Comparison of ENCODE assay signal across 27 cellular contexts in the genomic region with DNA sequence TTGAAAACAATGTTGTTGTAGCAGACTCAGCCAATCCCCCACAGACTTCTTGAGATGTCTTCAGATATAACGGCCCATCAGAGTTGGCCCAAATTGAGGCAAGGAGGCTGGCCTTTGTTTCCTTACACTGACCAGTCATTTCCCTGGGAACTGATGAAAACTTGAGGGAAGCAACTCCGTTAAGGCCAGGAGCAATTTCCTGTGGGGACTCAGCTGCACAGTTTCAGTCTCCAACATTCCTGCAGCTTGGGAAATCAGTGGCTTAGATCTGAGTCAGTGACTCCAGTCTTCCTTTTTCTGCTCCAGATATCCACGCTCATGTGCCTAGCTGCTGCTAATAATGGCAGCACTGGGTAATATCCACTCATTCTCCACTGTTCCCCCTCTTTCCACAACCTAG.
"Had no signal": no experiment of that assay in that cellular context is flagged by ENCODE, and none has a peak within 500 bp of the region (broad histone marks: within the 10 kb centered on the region; RNA-seq: fewer than 3 reads in every experiment).

No MANE protein-coding gene starts in this region.

- FAIRE-seq: astrocyte, kidney had no signal

- H3K4me2 ChIP-seq: smooth muscle cell had no signal

- H3K27me3 Mint-ChIP-seq: activated CD4-positive, alpha-beta T cell treated with anti-CD3 and anti-CD28 coated beads, Interleukin-2, amount 10 ng/mL, durations not matched to agents 7 days and 5 days; naive thymus-derived CD4-positive, alpha-beta T cell had no signal

- H3K9me3 ChIP-seq: adrenal gland, breast epithelium, esophagus squamous epithelium, gastrocnemius medialis, left lung, mucosa of descending colon, ovary, right lobe of liver, stomach, testis had no signal

- H3K36me3 ChIP-seq: adrenal gland, breast epithelium, esophagus squamous epithelium, gastrocnemius medialis, left lung, ovary, right lobe of liver, stomach had no signal

- H3K27me3 ChIP-seq: adrenal gland, breast epithelium, esophagus squamous epithelium, gastrocnemius medialis, left lung, ovary, right lobe of liver, stomach, testis had no signal

- H3K4me3 Mint-ChIP-seq: activated CD4-positive, alpha-beta T cell treated with anti-CD3 and anti-CD28 coated beads, Interleukin-2, amount 10 ng/mL, durations not matched to agents 7 days and 5 days; activated naive CD4-positive, alpha-beta T cell treated with anti-CD3 and anti-CD28 coated beads, Interleukin-2, amount 10 ng/mL, durations not matched to agents 7 days and 5 days; naive thymus-derived CD4-positive, alpha-beta T cell; stimulated activated effector memory CD8-positive, alpha-beta T cell treated with anti-CD3 and anti-CD28 coated beads, Interleukin-12 subunit alpha, Interleukin-12 subunit beta, amount 100 ng/mL, for 72 hours; type B pancreatic cell had no signal

- H3K36me3 Mint-ChIP-seq: activated naive CD4-positive, alpha-beta T cell treated with anti-CD3 and anti-CD28 coated beads, Interleukin-2, amount 10 ng/mL, durations not matched to agents 7 days and 5 days; stimulated activated effector memory CD8-positive, alpha-beta T cell treated with anti-CD3 and anti-CD28 coated beads, Interleukin-12 subunit alpha, Interleukin-12 subunit beta, amount 100 ng/mL, for 72 hours; type B pancreatic cell had no signal

- H3K4me1 ChIP-seq: adrenal gland, breast epithelium, esophagus squamous epithelium, gastrocnemius medialis, left lung, right lobe of liver, stomach, testis had no signal

- ATAC-seq: activated CD4-positive, CD25-positive, alpha-beta regulatory T cell treated with anti-CD3 and anti-CD28 coated beads, Interleukin-2, amount 50 U/mL, for 24 hours; gastrocnemius medialis; left lung; mucosa of descending colon; naive thymus-derived CD4-positive, alpha-beta T cell; right lobe of liver; stimulated activated effector memory CD8-positive, alpha-beta T cell treated with anti-CD3 and anti-CD28 coated beads, Interleukin-12 subunit alpha, Interleukin-12 subunit beta, amount 100 ng/mL, for 72 hours had no signal

- H3K27ac ChIP-seq: adrenal gland, breast epithelium, esophagus squamous epithelium, gastrocnemius medialis, left lung, ovary, right lobe of liver, stomach, testis had no signal

- H3K27ac Mint-ChIP-seq: activated CD4-positive, alpha-beta T cell treated with anti-CD3 and anti-CD28 coated beads, Interleukin-2, amount 10 ng/mL, durations not matched to agents 7 days and 5 days; activated naive CD4-positive, alpha-beta T cell treated with anti-CD3 and anti-CD28 coated beads, Interleukin-2, amount 10 ng/mL, durations not matched to agents 7 days and 5 days; naive thymus-derived CD4-positive, alpha-beta T cell; stimulated activated effector memory CD8-positive, alpha-beta T cell treated with anti-CD3 and anti-CD28 coated beads, Interleukin-12 subunit alpha, Interleukin-12 subunit beta, amount 100 ng/mL, for 72 hours; type B pancreatic cell had no signal

- H3K9me3 Mint-ChIP-seq: activated CD4-positive, alpha-beta T cell treated with anti-CD3 and anti-CD28 coated beads, Interleukin-2, amount 10 ng/mL, durations not matched to agents 7 days and 5 days; activated naive CD4-positive, alpha-beta T cell treated with anti-CD3 and anti-CD28 coated beads, Interleukin-2, amount 10 ng/mL, durations not matched to agents 7 days and 5 days; naive thymus-derived CD4-positive, alpha-beta T cell; stimulated activated effector memory CD8-positive, alpha-beta T cell treated with anti-CD3 and anti-CD28 coated beads, Interleukin-12 subunit alpha, Interleukin-12 subunit beta, amount 100 ng/mL, for 72 hours; type B pancreatic cell had no signal

- H3K4me3 ChIP-seq: adrenal gland, breast epithelium, esophagus squamous epithelium, gastrocnemius medialis, left lung, mucosa of descending colon, ovary, right lobe of liver, smooth muscle cell, stomach, testis had no signal

- H3K4me1 Mint-ChIP-seq: activated CD4-positive, alpha-beta T cell treated with anti-CD3 and anti-CD28 coated beads, Interleukin-2, amount 10 ng/mL, durations not matched to agents 7 days and 5 days; activated naive CD4-positive, alpha-beta T cell treated with anti-CD3 and anti-CD28 coated beads, Interleukin-2, amount 10 ng/mL, durations not matched to agents 7 days and 5 days; stimulated activated effector memory CD8-positive, alpha-beta T cell treated with anti-CD3 and anti-CD28 coated beads, Interleukin-12 subunit alpha, Interleukin-12 subunit beta, amount 100 ng/mL, for 72 hours had no signal

- DNase-seq: activated CD4-positive, alpha-beta T cell treated with anti-CD3 and anti-CD28 coated beads, Interleukin-2, amount 10 ng/mL, durations not matched to agents 7 days and 5 days; activated CD8-positive, alpha-beta memory T cell treated with anti-CD3 and anti-CD28 coated beads, Interleukin-2, amount 50 U/mL, for 4 hours; activated effector memory CD4-positive, alpha-beta T cell treated with Interleukin-2 at 50 U/mL for 16 hours; activated naive CD4-positive, alpha-beta T cell treated with anti-CD3 and anti-CD28 coated beads, Interleukin-2, amount 10 ng/mL, durations not matched to agents 7 days and 5 days; activated T-cell treated with anti-CD3 and anti-CD28 coated beads, Interleukin-2, amount 50 U/mL, for 48 hours; adrenal gland; cortex of kidney; effector CD8-positive, alpha-beta T cell; esophagus squamous epithelium; head of caudate nucleus; kidney; left lung; mammary epithelial cell; mucosa of descending colon; naive thymus-derived CD4-positive, alpha-beta T cell; ovary; right lobe of liver; stimulated activated CD4-positive, alpha-beta T cell treated with anti-CD3 and anti-CD28 coated beads, Interleukin-4, amount 100 ng/mL, for 1 hour; stomach; testis had no signal
